In the genomic region with DNA sequence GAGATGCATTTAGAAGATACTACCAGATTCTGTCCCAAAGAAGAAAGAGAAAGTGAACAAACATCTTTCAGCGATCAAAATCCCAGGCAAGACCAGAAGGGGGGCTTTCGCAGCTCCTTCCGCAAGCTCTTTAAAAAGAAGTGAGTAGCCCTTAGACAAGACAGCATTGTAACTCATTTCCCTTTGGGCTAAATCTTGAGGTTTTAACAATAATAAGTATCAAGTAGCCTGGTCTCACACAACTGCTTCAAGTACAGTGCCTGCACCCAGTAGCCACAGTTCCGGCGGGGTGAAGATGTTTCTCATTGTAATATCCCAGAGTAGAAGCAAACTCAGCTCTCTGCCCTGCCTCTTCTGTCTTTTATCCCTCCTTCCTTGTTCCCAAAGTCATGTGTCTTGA, we compare ENCODE assay signal across 29 cellular contexts.
"Had no signal": no experiment of that assay in that cellular context is flagged by ENCODE, and none has a peak within 500 bp of the region (broad histone marks: within the 10 kb centered on the region; RNA-seq: fewer than 3 reads in every experiment).

No MANE protein-coding gene starts in this region.

- H3K4me3 ChIP-seq: hepatocyte, left ventricle myocardium inferior, lung, mucosa of descending colon, pancreas, prostate gland, skin epidermis, stomach, testis, thyroid gland, transverse colon, upper lobe of left lung, vagina had no signal

- H3K27ac ChIP-seq: hepatocyte, left ventricle myocardium inferior, pancreas, prostate gland, skin epidermis, stomach, testis, thyroid gland, transverse colon, upper lobe of left lung, vagina had no signal

- ATAC-seq: mucosa of descending colon; naive thymus-derived CD4-positive, alpha-beta T cell; natural killer cell treated with Interleukin-12 subunit alpha and Interleukin-12 subunit beta and Interleukin-15 and Interleukin-18, amount 100 ng/mL, for 72 hours; pancreas; right cardiac atrium; sciatic nerve; stimulated activated naive B cell treated with anti-CD40 and anti-IgM and Interleukin-4, amounts not matched to agents 10 μg/mL and 1 μg/mL and 100 μg/mL, for 72 hours; stimulated activated naive CD8-positive, alpha-beta T cell treated with anti-CD3 and anti-CD28 coated beads, Interleukin-15, Interleukin-2, amounts not matched to agents 100 U/mL and 50 U/mL, for 24 hours had no signal

- H3K27ac Mint-ChIP-seq: naive thymus-derived CD4-positive, alpha-beta T cell; natural killer cell treated with Interleukin-12 subunit alpha and Interleukin-12 subunit beta and Interleukin-15 and Interleukin-18, amount 100 ng/mL, for 72 hours; stimulated activated naive B cell treated with anti-CD40 and anti-IgM and Interleukin-4, amounts not matched to agents 10 μg/mL and 1 μg/mL and 100 μg/mL, for 72 hours had no signal

- H2AFZ ChIP-seq: hepatocyte had no signal

- H3K9me3 Mint-ChIP-seq: naive thymus-derived CD4-positive, alpha-beta T cell; natural killer cell treated with Interleukin-12 subunit alpha and Interleukin-12 subunit beta and Interleukin-15 and Interleukin-18, amount 100 ng/mL, for 72 hours; stimulated activated naive B cell treated with anti-CD40 and anti-IgM and Interleukin-4, amounts not matched to agents 10 μg/mL and 1 μg/mL and 100 μg/mL, for 72 hours had no signal

- DNase-seq: islet precursor cell; left ventricle myocardium inferior; mesendoderm; midbrain; mucosa of descending colon; naive thymus-derived CD4-positive, alpha-beta T cell; nucleus accumbens; pancreas; posterior cingulate gyrus; retina; right cardiac atrium; stimulated activated CD4-positive, alpha-beta T cell treated with anti-CD3 and anti-CD28 coated beads, Interleukin-12 subunit alpha, Interleukin-12 subunit beta, amount 100 ng/mL, for 4 hours; stimulated activated CD4-positive, alpha-beta T cell treated with anti-CD3 and anti-CD28 coated beads, Interleukin-15, amount 100 ng/mL, for 24 hours; stimulated activated CD4-positive, alpha-beta T cell treated with anti-CD3 and anti-CD28 coated beads, Interleukin-2, amount 100 ng/mL, for 24 hours; stimulated activated CD4-positive, alpha-beta T cell treated with anti-CD3 and anti-CD28 coated beads, Interleukin-4, amount 100 ng/mL, for 1 hour; stimulated activated naive B cell treated with anti-CD40 and anti-IgM and Interleukin-4, amounts not matched to agents 10 μg/mL and 1 μg/mL and 100 μg/mL, for 72 hours; stimulated activated naive CD8-positive, alpha-beta T cell treated with anti-CD3 and anti-CD28 coated beads, Interleukin-15, Interleukin-2, amounts not matched to agents 100 U/mL and 50 U/mL, for 24 hours; stomach; testis; thyroid gland; transverse colon; upper lobe of left lung had no signal

- H3K27me3 ChIP-seq: hepatocyte, pancreas, stomach, testis, thyroid gland, transverse colon, upper lobe of left lung, vagina had no signal

- H3K4me3 Mint-ChIP-seq: naive thymus-derived CD4-positive, alpha-beta T cell; natural killer cell treated with Interleukin-12 subunit alpha and Interleukin-12 subunit beta and Interleukin-15 and Interleukin-18, amount 100 ng/mL, for 72 hours; stimulated activated naive B cell treated with anti-CD40 and anti-IgM and Interleukin-4, amounts not matched to agents 10 μg/mL and 1 μg/mL and 100 μg/mL, for 72 hours had no signal

- H3K36me3 ChIP-seq: left ventricle myocardium inferior, pancreas, prostate gland, stomach, thyroid gland, transverse colon, upper lobe of left lung, vagina had no signal

- FAIRE-seq: pancreas had no signal

- H3K36me3 Mint-ChIP-seq: natural killer cell treated with Interleukin-12 subunit alpha and Interleukin-12 subunit beta and Interleukin-15 and Interleukin-18, amount 100 ng/mL, for 72 hours; stimulated activated naive B cell treated with anti-CD40 and anti-IgM and Interleukin-4, amounts not matched to agents 10 μg/mL and 1 μg/mL and 100 μg/mL, for 72 hours had no signal

- H3K4me1 Mint-ChIP-seq: stimulated activated naive B cell treated with anti-CD40 and anti-IgM and Interleukin-4, amounts not matched to agents 10 μg/mL and 1 μg/mL and 100 μg/mL, for 72 hours had no signal

- H3K79me2 ChIP-seq: hepatocyte had no signal

- H3K4me1 ChIP-seq: left ventricle myocardium inferior, pancreas, prostate gland, stomach, testis, thyroid gland, transverse colon, upper lobe of left lung, vagina had no signal

- H3K9me3 ChIP-seq: left ventricle myocardium inferior, mucosa of descending colon, pancreas, prostate gland, stomach, testis, thyroid gland, transverse colon, upper lobe of left lung, vagina had no signal

- H3K4me2 ChIP-seq: hepatocyte had no signal
